Comparison of ENCODE assay signal across 13 cellular contexts in genomic region chr6:43851204-43851855, GRCh38.
A peak's percentile ranks its signal among the peaks of the same experiment; 100 is the strongest.
DNase-seq lines count a peak whose midpoint lies in the region; ATAC-seq and TF ChIP-seq lines count a peak whose summit lies in the region.
"Had no signal": no experiment of that assay in that cellular context is flagged by ENCODE, and none has a peak within 500 bp of the region (broad histone marks: within the 10 kb centered on the region; RNA-seq: fewer than 3 reads in every experiment).

No MANE protein-coding gene starts in this region.

- H3K27me3 ChIP-seq in NT2/D1 (ENCODE audit: insufficient read depth, insufficient read length) (no peaks in the 10 kb centered on the region), fibroblast of lung (ENCODE audit: control insufficient read depth, insufficient read depth, low read length) (peaks cover 2% of the 10 kb centered on the region), osteoblast (ENCODE audit: insufficient read depth, low read length) (no peaks in the 10 kb centered on the region)
- H3K27me3 ChIP-seq: right atrium auricular region, thyroid gland had no signal

- no peak for TF ChIP-seq CTCF in fibroblast of lung (conservative IDR thresholded peaks at IDR 0.05 in 1 of 2, IDR thresholded peaks at IDR 0.05 in 1 of 2; ENCODE audit: low read depth in 1 of 2, low read length in 2 of 2)
- TF ChIP-seq CTCF in osteoblast (IDR thresholded peaks at IDR 0.05; ENCODE audit: extremely low read depth, low read depth, low read length): no peak

- no peaks in the 10 kb centered on the region for H3K9me3 ChIP-seq in NT2/D1 (ENCODE audit: insufficient read depth, low read length)
- no peaks in the 10 kb centered on the region for H3K9me3 ChIP-seq in fibroblast of lung (ENCODE audit: control insufficient read depth, insufficient read depth, low read depth, low read length)
- no peaks in the 10 kb centered on the region for H3K9me3 ChIP-seq in osteoblast (ENCODE audit: low read depth, low read length)
- H3K9me3 ChIP-seq: right atrium auricular region, thyroid gland had no signal

- no peaks in the 10 kb centered on the region for H4K20me1 ChIP-seq in fibroblast of lung (ENCODE audit: control insufficient read depth, extremely low read depth, insufficient read depth, low read length)
- H4K20me1 ChIP-seq in osteoblast (ENCODE audit: insufficient read depth, low read length): no peaks in the 10 kb centered on the region

- H2AFZ ChIP-seq in fibroblast of lung (ENCODE audit: low read length): no peak overlapping the region
- H2AFZ ChIP-seq in osteoblast (ENCODE audit: low read length): no peak overlapping the region

- H3K9ac ChIP-seq in NT2/D1 (ENCODE audit: insufficient read length, low read depth) (peak overlapping the region; percentile 5), fibroblast of lung (ENCODE audit: insufficient read depth, low read length) (no peak overlapping the region)

- intact Hi-C loops in cardiac septum (cut with DNase I): no loop called here

- H3K4me2 ChIP-seq in fibroblast of lung (ENCODE audit: extremely low read depth, insufficient read depth, low read length) (no peak overlapping the region), osteoblast (ENCODE audit: insufficient read depth, low read length) (peak overlapping the region; percentile 65)

- peaks cover 12% of the 10 kb centered on the region for H3K4me1 ChIP-seq in NT2/D1 (ENCODE audit: insufficient read depth, insufficient read length)
- no peaks in the 10 kb centered on the region for H3K4me1 ChIP-seq in fibroblast of lung (ENCODE audit: control insufficient read depth, extremely low read depth, insufficient read depth, low read length)
- peaks cover 21% of the 10 kb centered on the region for H3K4me1 ChIP-seq in osteoblast (ENCODE audit: insufficient read depth, low read length)
- H3K4me1 ChIP-seq: right atrium auricular region had no signal

- H3K79me2 ChIP-seq in fibroblast of lung (ENCODE audit: control insufficient read depth, insufficient read depth, low read length) (no peaks in the 10 kb centered on the region), osteoblast (ENCODE audit: insufficient read depth, low read length) (no peaks in the 10 kb centered on the region)

- H3K27ac ChIP-seq in fibroblast of lung (ENCODE audit: insufficient read depth, low read length) (no peak overlapping the region), osteoblast (ENCODE audit: low read depth, low read length) (peak overlapping the region; percentile 63)
- H3K27ac ChIP-seq: right atrium auricular region had no signal

- ATAC-seq in GM18511 (IDR thresholded peaks at IDR 0.05; ENCODE audit: unreplicated experiment) (no peak), HG02884 (IDR thresholded peaks at IDR 0.05; ENCODE audit: unreplicated experiment) (no peak)
- ATAC-seq: activated T-helper 17 cell treated with anti-CD3 and anti-CD28 coated beads, Interleukin-2, amount 50 U/mL, for 72 hours; HCT116 had no signal

- H3K36me3 ChIP-seq in NT2/D1 (ENCODE audit: insufficient read depth, insufficient read length, low read length) (no peaks in the 10 kb centered on the region), fibroblast of lung (ENCODE audit: control insufficient read depth, insufficient read depth, low read length) (no peaks in the 10 kb centered on the region), osteoblast (ENCODE audit: insufficient read depth, low read length) (no peaks in the 10 kb centered on the region)
- H3K36me3 ChIP-seq: right atrium auricular region, thyroid gland had no signal

- H3K4me3 ChIP-seq in NT2/D1 (ENCODE audit: insufficient read length, low read depth) (no peak overlapping the region), fibroblast of lung (replicated peaks in 1 of 4; ENCODE audit: control extremely low read depth in 1 of 4, insufficient read depth in 1 of 4, low read depth in 3 of 4, low read length in 4 of 4) (no peak overlapping the region), osteoblast (ENCODE audit: insufficient read depth, low read length) (peak overlapping the region; percentile 37)
- H3K4me3 ChIP-seq: right atrium auricular region, thyroid gland had no signal

- peak; percentile 57 for DNase-seq in Daoy (ENCODE audit: low read depth)
- no peak for DNase-seq in NT2/D1 (ENCODE audit: low read depth, low spot score)
- peak; percentile 55 to 90 for DNase-seq in fibroblast of lung (ENCODE audit: low read depth in 2 of 2)
- DNase-seq in osteoblast (ENCODE audit: insufficient read length, low spot score, missing footprints): peak; percentile 94
- DNase-seq in cardiac septum (ENCODE audit: low spot score): no peak
- DNase-seq in activated effector memory CD4-positive, alpha-beta T cell treated with Interleukin-2 at 50 U/mL for 16 hours: no peak
- DNase-seq: activated CD4-positive, CD25-positive, alpha-beta regulatory T cell treated with anti-CD3 and anti-CD28 coated beads, Interleukin-2, amount 50 U/mL, for 72 hours; thyroid gland had no signal

Comparison
In these comparisons a context has a peak if more than half of its experiments do, and no peak if none do; other contexts are left out.
1. DNase-seq: peak in Daoy (single experiment), fibroblast of lung (2 of 2) and osteoblast (single experiment); none in NT2/D1 (single experiment), cardiac septum (single experiment) and activated effector memory CD4-positive, alpha-beta T cell treated with Interleukin-2 at 50 U/mL for 16 hours (single experiment).